Comparison of ENCODE assay signal across 1 cellular context in genomic region chr14:100899841-100900771, GRCh38.
TF ChIP-seq lines count a peak whose summit lies in the region.

No MANE protein-coding gene starts in this region.

TF ChIP-seq in HepG2, 621 proteins besides CTCF, POLR2A, EP300 and RAD21 (continued from another document and continues in another):
- no peak for TF ChIP-seq SMAD1 (CRISPR knock-in tag; IDR thresholded peaks at IDR 0.05; ENCODE audit: borderline replicate concordance, low read depth)
- TF ChIP-seq MAF1 (CRISPR knock-in tag; IDR thresholded peaks at IDR 0.05; ENCODE audit: borderline replicate concordance): no peak; the same call in 1 of the 2 replicates
- TF ChIP-seq BRD4 (CRISPR knock-in tag; IDR thresholded peaks at IDR 0.05): no peak; the same call in 1 of the 2 replicates
- TF ChIP-seq ZSCAN5A (CRISPR knock-in tag; IDR thresholded peaks at IDR 0.05; ENCODE audit: borderline replicate concordance): 0 out of 2 replicates have a peak, but pooled peaks have one; percentile 48
- peak; percentile 78; the same call in 1 of the 2 replicates for TF ChIP-seq FOXO1 (CRISPR knock-in tag; IDR thresholded peaks at IDR 0.05)
- no peak for TF ChIP-seq SYNCRIP (IDR thresholded peaks at IDR 0.05; ENCODE audit: insufficient read depth, low read depth, low read length)
- no peak for TF ChIP-seq ZNF230 (CRISPR knock-in tag; IDR thresholded peaks at IDR 0.05)
- TF ChIP-seq ZSCAN22 (CRISPR knock-in tag; IDR thresholded peaks at IDR 0.05): no peak
- 0 out of 2 replicates have a peak, but pooled peaks have one; percentile 43 for TF ChIP-seq ZFP91 (CRISPR knock-in tag; IDR thresholded peaks at IDR 0.05; ENCODE audit: borderline replicate concordance)
- TF ChIP-seq NCOA2 (CRISPR knock-in tag; IDR thresholded peaks at IDR 0.05): peak; percentile 51
- no peak for TF ChIP-seq MBNL3 (CRISPR knock-in tag; conservative IDR thresholded peaks at IDR 0.05)
- TF ChIP-seq ZNF530 (CRISPR knock-in tag; IDR thresholded peaks at IDR 0.05; ENCODE audit: low read depth): no peak
- peak; percentile 54 for TF ChIP-seq TBX2 (CRISPR knock-in tag; IDR thresholded peaks at IDR 0.05; ENCODE audit: borderline replicate concordance)
- TF ChIP-seq, protein P1, sequence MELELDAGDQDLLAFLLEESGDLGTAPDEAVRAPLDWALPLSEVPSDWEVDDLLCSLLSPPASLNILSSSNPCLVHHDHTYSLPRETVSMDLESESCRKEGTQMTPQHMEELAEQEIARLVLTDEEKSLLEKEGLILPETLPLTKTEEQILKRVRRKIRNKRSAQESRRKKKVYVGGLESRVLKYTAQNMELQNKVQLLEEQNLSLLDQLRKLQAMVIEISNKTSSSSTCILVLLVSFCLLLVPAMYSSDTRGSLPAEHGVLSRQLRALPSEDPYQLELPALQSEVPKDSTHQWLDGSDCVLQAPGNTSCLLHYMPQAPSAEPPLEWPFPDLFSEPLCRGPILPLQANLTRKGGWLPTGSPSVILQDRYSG (CRISPR knock-in tag; IDR thresholded peaks at IDR 0.05): no peak
- no peak for TF ChIP-seq RFXAP (CRISPR knock-in tag; IDR thresholded peaks at IDR 0.05; ENCODE audit: borderline replicate concordance)
- no peak for TF ChIP-seq WIZ (CRISPR knock-in tag; IDR thresholded peaks at IDR 0.05)
- no peak for TF ChIP-seq ZBTB38 (CRISPR knock-in tag; IDR thresholded peaks at IDR 0.05)
- no peak for TF ChIP-seq MTA3 (CRISPR knock-in tag; IDR thresholded peaks at IDR 0.05)
- TF ChIP-seq YY1 (IDR thresholded peaks at IDR 0.05; ENCODE audit: insufficient read depth, insufficient replicate concordance, low read depth, low read length): peak; percentile 49
- no peak for TF ChIP-seq NCOR1 (IDR thresholded peaks at IDR 0.05; ENCODE audit: borderline replicate concordance, low read length)
- no peak for TF ChIP-seq ZNF20 (CRISPR knock-in tag; IDR thresholded peaks at IDR 0.05)
- TF ChIP-seq POLR2AphosphoS5 (IDR thresholded peaks at IDR 0.05; ENCODE audit: low read depth, low read length): no peak; the same call in 1 of the 2 replicates
- TF ChIP-seq PAF1 (CRISPR knock-in tag; IDR thresholded peaks at IDR 0.05): no peak
- TF ChIP-seq ZNF615 (CRISPR knock-in tag; IDR thresholded peaks at IDR 0.05; ENCODE audit: borderline replicate concordance): no peak
- TF ChIP-seq, protein P2, sequence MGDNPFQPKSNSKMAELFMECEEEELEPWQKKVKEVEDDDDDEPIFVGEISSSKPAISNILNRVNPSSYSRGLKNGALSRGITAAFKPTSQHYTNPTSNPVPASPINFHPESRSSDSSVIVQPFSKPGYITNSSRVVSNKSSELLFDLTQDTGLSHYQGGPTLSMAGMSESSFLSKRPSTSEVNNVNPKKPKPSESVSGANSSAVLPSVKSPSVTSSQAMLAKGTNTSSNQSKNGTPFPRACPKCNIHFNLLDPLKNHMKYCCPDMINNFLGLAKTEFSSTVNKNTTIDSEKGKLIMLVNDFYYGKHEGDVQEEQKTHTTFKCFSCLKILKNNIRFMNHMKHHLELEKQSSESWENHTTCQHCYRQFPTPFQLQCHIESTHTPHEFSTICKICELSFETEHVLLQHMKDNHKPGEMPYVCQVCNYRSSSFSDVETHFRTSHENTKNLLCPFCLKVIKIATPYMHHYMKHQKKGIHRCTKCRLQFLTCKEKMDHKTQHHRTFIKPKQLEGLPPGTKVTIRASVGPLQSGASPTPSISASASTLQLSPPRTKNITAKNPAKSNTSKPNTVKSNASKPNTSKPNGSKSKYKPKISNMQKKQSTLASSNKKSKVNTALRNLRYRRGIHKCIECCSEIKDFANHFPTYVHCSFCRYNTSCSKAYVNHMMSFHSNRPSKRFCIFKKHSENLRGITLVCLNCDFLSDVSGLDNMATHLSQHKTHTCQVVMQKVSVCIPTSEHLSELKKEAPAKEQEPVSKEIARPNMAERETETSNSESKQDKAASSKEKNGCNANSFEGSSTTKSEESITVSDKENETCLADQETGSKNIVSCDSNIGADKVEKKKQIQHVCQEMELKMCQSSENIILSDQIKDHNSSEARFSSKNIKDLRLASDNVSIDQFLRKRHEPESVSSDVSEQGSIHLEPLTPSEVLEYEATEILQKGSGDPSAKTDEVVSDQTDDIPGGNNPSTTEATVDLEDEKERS (CRISPR knock-in tag; IDR thresholded peaks at IDR 0.05): no peak
- no peak for TF ChIP-seq THYN1 (CRISPR knock-in tag; IDR thresholded peaks at IDR 0.05; ENCODE audit: borderline replicate concordance, low read depth)
- TF ChIP-seq KLF13 (CRISPR knock-in tag; IDR thresholded peaks at IDR 0.05): no peak
- 0 out of 2 replicates have a peak, but pooled peaks have one; percentile 33 for TF ChIP-seq KAT7 (CRISPR knock-in tag; IDR thresholded peaks at IDR 0.05; ENCODE audit: borderline replicate concordance)
- no peak for TF ChIP-seq SMAD9 (CRISPR knock-in tag; IDR thresholded peaks at IDR 0.05)
- TF ChIP-seq JARID2 (CRISPR knock-in tag; IDR thresholded peaks at IDR 0.05; ENCODE audit: insufficient replicate concordance): no peak
- no peak for TF ChIP-seq ZNF510 (CRISPR knock-in tag; IDR thresholded peaks at IDR 0.05; ENCODE audit: low read depth)
- no peak for TF ChIP-seq CBX5 (CRISPR knock-in tag; IDR thresholded peaks at IDR 0.05; ENCODE audit: borderline replicate concordance)
- TF ChIP-seq, protein P3, sequence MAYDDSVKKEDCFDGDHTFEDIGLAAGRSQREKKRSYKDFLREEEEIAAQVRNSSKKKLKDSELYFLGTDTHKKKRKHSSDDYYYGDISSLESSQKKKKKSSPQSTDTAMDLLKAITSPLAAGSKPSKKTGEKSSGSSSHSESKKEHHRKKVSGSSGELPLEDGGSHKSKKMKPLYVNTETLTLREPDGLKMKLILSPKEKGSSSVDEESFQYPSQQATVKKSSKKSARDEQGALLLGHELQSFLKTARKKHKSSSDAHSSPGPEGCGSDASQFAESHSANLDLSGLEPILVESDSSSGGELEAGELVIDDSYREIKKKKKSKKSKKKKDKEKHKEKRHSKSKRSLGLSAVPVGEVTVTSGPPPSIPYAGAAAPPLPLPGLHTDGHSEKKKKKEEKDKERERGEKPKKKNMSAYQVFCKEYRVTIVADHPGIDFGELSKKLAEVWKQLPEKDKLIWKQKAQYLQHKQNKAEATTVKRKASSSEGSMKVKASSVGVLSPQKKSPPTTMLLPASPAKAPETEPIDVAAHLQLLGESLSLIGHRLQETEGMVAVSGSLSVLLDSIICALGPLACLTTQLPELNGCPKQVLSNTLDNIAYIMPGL (CRISPR knock-in tag; IDR thresholded peaks at IDR 0.05; ENCODE audit: borderline replicate concordance in 1 of 2, low read depth in 1 of 2): no peak
- no peak for TF ChIP-seq HOXA7 (CRISPR knock-in tag; IDR thresholded peaks at IDR 0.05)
- no peak for TF ChIP-seq HNF1B (CRISPR knock-in tag; IDR thresholded peaks at IDR 0.05)
- TF ChIP-seq ELF3 (CRISPR knock-in tag; IDR thresholded peaks at IDR 0.05): peak; percentile 34; the same call in 1 of the 2 replicates
- TF ChIP-seq, protein P4, sequence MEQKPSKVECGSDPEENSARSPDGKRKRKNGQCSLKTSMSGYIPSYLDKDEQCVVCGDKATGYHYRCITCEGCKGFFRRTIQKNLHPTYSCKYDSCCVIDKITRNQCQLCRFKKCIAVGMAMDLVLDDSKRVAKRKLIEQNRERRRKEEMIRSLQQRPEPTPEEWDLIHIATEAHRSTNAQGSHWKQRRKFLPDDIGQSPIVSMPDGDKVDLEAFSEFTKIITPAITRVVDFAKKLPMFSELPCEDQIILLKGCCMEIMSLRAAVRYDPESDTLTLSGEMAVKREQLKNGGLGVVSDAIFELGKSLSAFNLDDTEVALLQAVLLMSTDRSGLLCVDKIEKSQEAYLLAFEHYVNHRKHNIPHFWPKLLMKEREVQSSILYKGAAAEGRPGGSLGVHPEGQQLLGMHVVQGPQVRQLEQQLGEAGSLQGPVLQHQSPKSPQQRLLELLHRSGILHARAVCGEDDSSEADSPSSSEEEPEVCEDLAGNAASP (CRISPR knock-in tag; IDR thresholded peaks at IDR 0.05; ENCODE audit: borderline replicate concordance): peak; percentile 28; the same call in 1 of the 2 replicates
- TF ChIP-seq ZNF800 (CRISPR knock-in tag; IDR thresholded peaks at IDR 0.05): no peak
- no peak for TF ChIP-seq FOXP1 (IDR thresholded peaks at IDR 0.05)
- peak; percentile 75 for TF ChIP-seq FOXP1 (CRISPR knock-in tag; IDR thresholded peaks at IDR 0.05)
- TF ChIP-seq, protein P5, sequence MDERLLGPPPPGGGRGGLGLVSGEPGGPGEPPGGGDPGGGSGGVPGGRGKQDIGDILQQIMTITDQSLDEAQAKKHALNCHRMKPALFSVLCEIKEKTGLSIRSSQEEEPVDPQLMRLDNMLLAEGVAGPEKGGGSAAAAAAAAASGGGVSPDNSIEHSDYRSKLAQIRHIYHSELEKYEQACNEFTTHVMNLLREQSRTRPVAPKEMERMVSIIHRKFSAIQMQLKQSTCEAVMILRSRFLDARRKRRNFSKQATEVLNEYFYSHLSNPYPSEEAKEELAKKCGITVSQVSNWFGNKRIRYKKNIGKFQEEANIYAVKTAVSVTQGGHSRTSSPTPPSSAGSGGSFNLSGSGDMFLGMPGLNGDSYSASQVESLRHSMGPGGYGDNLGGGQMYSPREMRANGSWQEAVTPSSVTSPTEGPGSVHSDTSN (CRISPR knock-in tag; IDR thresholded peaks at IDR 0.05): no peak
- TF ChIP-seq ZNF569 (CRISPR knock-in tag; IDR thresholded peaks at IDR 0.05; ENCODE audit: borderline replicate concordance): no peak
- no peak for TF ChIP-seq NONO (IDR thresholded peaks at IDR 0.05)
- TF ChIP-seq NONO (CRISPR knock-in tag; conservative IDR thresholded peaks at IDR 0.05): no peak
- TF ChIP-seq ZNF841 (CRISPR knock-in tag; IDR thresholded peaks at IDR 0.05; ENCODE audit: borderline replicate concordance): no peak
- no peak for TF ChIP-seq ZNF484 (CRISPR knock-in tag; IDR thresholded peaks at IDR 0.05; ENCODE audit: borderline replicate concordance, low read depth)
- TF ChIP-seq, protein P6, sequence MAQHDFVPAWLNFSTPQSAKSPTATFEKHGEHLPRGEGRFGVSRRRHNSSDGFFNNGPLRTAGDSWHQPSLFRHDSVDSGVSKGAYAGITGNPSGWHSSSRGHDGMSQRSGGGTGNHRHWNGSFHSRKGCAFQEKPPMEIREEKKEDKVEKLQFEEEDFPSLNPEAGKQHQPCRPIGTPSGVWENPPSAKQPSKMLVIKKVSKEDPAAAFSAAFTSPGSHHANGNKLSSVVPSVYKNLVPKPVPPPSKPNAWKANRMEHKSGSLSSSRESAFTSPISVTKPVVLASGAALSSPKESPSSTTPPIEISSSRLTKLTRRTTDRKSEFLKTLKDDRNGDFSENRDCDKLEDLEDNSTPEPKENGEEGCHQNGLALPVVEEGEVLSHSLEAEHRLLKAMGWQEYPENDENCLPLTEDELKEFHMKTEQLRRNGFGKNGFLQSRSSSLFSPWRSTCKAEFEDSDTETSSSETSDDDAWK (CRISPR knock-in tag; IDR thresholded peaks at IDR 0.05): no peak
